25 cellular contexts compared by ENCODE assay signal in genomic region chr12:120951-121350, GRCh38.
"Had no signal": no experiment of that assay in that cellular context is flagged by ENCODE, and none has a peak within 500 bp of the region (broad histone marks: within the 10 kb centered on the region; RNA-seq: fewer than 3 reads in every experiment).

No MANE protein-coding gene starts in this region.

- DNase-seq: hypothalamus; immature natural killer cell; kidney; left colon; left lung; mesendoderm; naive thymus-derived CD4-positive, alpha-beta T cell; pancreas; retina; right cardiac atrium; small intestine; stimulated activated CD4-positive, alpha-beta T cell treated with anti-CD3 and anti-CD28 coated beads, Interleukin-1b, Interleukin-23, amount 100 ng/mL, for 48 hours; stimulated activated CD4-positive, alpha-beta T cell treated with anti-CD3 and anti-CD28 coated beads, Interleukin-4, amount 100 ng/mL, for 1 hour; stimulated activated naive B cell treated with anti-CD40 and anti-IgM and Interleukin-4, amounts not matched to agents 10 μg/mL and 1 μg/mL and 100 μg/mL, for 72 hours; stimulated activated naive CD8-positive, alpha-beta T cell treated with anti-CD3 and anti-CD28 coated beads, Interleukin-15, Interleukin-2, amounts not matched to agents 100 U/mL and 50 U/mL, for 24 hours; stomach; testis; thyroid gland; transverse colon; upper lobe of left lung had no signal

- H3K9me3 ChIP-seq: left lung, pancreas, prostate gland, stomach, testis, thyroid gland, transverse colon, upper lobe of left lung, vagina had no signal

- ATAC-seq: left colon; left lung; naive thymus-derived CD4-positive, alpha-beta T cell; natural killer cell treated with Interleukin-12 subunit alpha and Interleukin-12 subunit beta and Interleukin-15 and Interleukin-18, amount 100 ng/mL, for 72 hours; pancreas; right cardiac atrium; sciatic nerve; stimulated activated naive B cell treated with anti-CD40 and anti-IgM and Interleukin-4, amounts not matched to agents 10 μg/mL and 1 μg/mL and 100 μg/mL, for 72 hours; stimulated activated naive CD8-positive, alpha-beta T cell treated with anti-CD3 and anti-CD28 coated beads, Interleukin-15, Interleukin-2, amounts not matched to agents 100 U/mL and 50 U/mL, for 24 hours had no signal

- H3K27ac ChIP-seq: left lung, pancreas, prostate gland, stomach, testis, thyroid gland, transverse colon, upper lobe of left lung, vagina had no signal

- H3K4me1 ChIP-seq: left lung, pancreas, prostate gland, stomach, testis, thyroid gland, transverse colon, upper lobe of left lung, vagina had no signal

- H3K36me3 ChIP-seq: left lung, pancreas, prostate gland, stomach, thyroid gland, transverse colon, upper lobe of left lung, vagina had no signal

- H3K4me3 ChIP-seq: left lung, lung, pancreas, prostate gland, stomach, testis, thyroid gland, transverse colon, upper lobe of left lung, vagina had no signal

- H3K27me3 ChIP-seq: pancreas, testis, thyroid gland, upper lobe of left lung, vagina had no signal
